Comparison of ENCODE assay signal across 9 cellular contexts in genomic region chr3:188266581-188267274, GRCh38.
DNase-seq lines count a peak whose midpoint lies in the region; ATAC-seq, FAIRE-seq and TF ChIP-seq lines count a peak whose summit lies in the region.
"Had no signal": no experiment of that assay in that cellular context is flagged by ENCODE, and none has a peak within 500 bp of the region (broad histone marks: within the 10 kb centered on the region; RNA-seq: fewer than 3 reads in every experiment).

No MANE protein-coding gene starts in this region.

- H3K9me3 ChIP-seq in breast epithelium (no peaks in the 10 kb centered on the region), iPS-20b (ENCODE audit: insufficient read depth, low read depth, low read length) (no peaks in the 10 kb centered on the region), small intestine (ENCODE audit: control insufficient read depth, low read depth) (no peaks in the 10 kb centered on the region)

- peaks cover 14 to 16% of the 10 kb centered on the region in 2 donors for H3K36me3 Mint-ChIP-seq in CD14-positive monocyte
- H3K36me3 Mint-ChIP-seq in stimulated activated effector memory CD8-positive, alpha-beta T cell treated with anti-CD3 and anti-CD28 coated beads, Interleukin-12 subunit alpha, Interleukin-12 subunit beta, amount 100 ng/mL, for 72 hours: no peaks in the 10 kb centered on the region

- H3K9ac ChIP-seq in iPS-20b (ENCODE audit: low read depth, low read length): no peak overlapping the region

- no peak overlapping the region for H3K27ac Mint-ChIP-seq in CD14-positive monocyte
- no peak overlapping the region for H3K27ac Mint-ChIP-seq in stimulated activated effector memory CD8-positive, alpha-beta T cell treated with anti-CD3 and anti-CD28 coated beads, Interleukin-12 subunit alpha, Interleukin-12 subunit beta, amount 100 ng/mL, for 72 hours

- peak overlapping the region; percentile 82 for H3K27ac ChIP-seq in breast epithelium
- H3K27ac ChIP-seq in iPS-20b (ENCODE audit: low read length): peak overlapping the region; percentile 38
- H3K27ac ChIP-seq in small intestine (ENCODE audit: low read depth in 1 of 2, low read length in 1 of 2): peak overlapping the region in 1 of 2 donors; percentile 78

- ATAC-seq in stimulated activated effector memory CD8-positive, alpha-beta T cell treated with anti-CD3 and anti-CD28 coated beads, Interleukin-12 subunit alpha, Interleukin-12 subunit beta, amount 100 ng/mL, for 72 hours: no peak

- H3K36me3 ChIP-seq in breast epithelium (no peaks in the 10 kb centered on the region), iPS-20b (ENCODE audit: insufficient read depth, low read depth, low read length) (no peaks in the 10 kb centered on the region), small intestine (ENCODE audit: control insufficient read depth in 2 of 2, insufficient read depth in 2 of 2, low read length in 2 of 2) (no peaks in the 10 kb centered on the region)

- intact Hi-C loops in breast epithelium (cut with DNase I; ENCODE audit: low total_unique reads) (no loop called here), CD14-positive monocyte (cut with micrococcal nuclease) (no loop called here), posterior vena cava (cut with DNase I) (loop anchor here in 1 of 2 donors (5.0 to 10.0 kb wide), 3 partner anchors 34 to 524 kb away; partner anchors contain the start of gene LPP)

- TF ChIP-seq CTCF in breast epithelium (IDR thresholded peaks at IDR 0.05) (no peak), CD14-positive monocyte (IDR thresholded peaks at IDR 0.05) (no peak)

- H3K9me3 Mint-ChIP-seq in CD14-positive monocyte: no peaks in the 10 kb centered on the region
- no peaks in the 10 kb centered on the region for H3K9me3 Mint-ChIP-seq in stimulated activated effector memory CD8-positive, alpha-beta T cell treated with anti-CD3 and anti-CD28 coated beads, Interleukin-12 subunit alpha, Interleukin-12 subunit beta, amount 100 ng/mL, for 72 hours

- H3K4me1 ChIP-seq in breast epithelium (peaks cover 14% of the 10 kb centered on the region in 2 donors), iPS-20b (ENCODE audit: insufficient read depth, low read length) (peaks cover 61% of the 10 kb centered on the region), small intestine (ENCODE audit: control insufficient read depth in 2 of 2, insufficient read depth in 1 of 2, low read depth in 1 of 2, low read length in 1 of 2) (peaks cover 10 to 16% of the 10 kb centered on the region in 2 donors)

- no peaks in the 10 kb centered on the region for H3K27me3 Mint-ChIP-seq in CD14-positive monocyte (ENCODE audit: low read depth in 3 of 3)

- H3K4me1 Mint-ChIP-seq in CD14-positive monocyte: peaks cover 23% of the 10 kb centered on the region
- H3K4me1 Mint-ChIP-seq in stimulated activated effector memory CD8-positive, alpha-beta T cell treated with anti-CD3 and anti-CD28 coated beads, Interleukin-12 subunit alpha, Interleukin-12 subunit beta, amount 100 ng/mL, for 72 hours: peaks cover 8% of the 10 kb centered on the region

- no peak overlapping the region for H3K4me3 Mint-ChIP-seq in CD14-positive monocyte
- H3K4me3 Mint-ChIP-seq in stimulated activated effector memory CD8-positive, alpha-beta T cell treated with anti-CD3 and anti-CD28 coated beads, Interleukin-12 subunit alpha, Interleukin-12 subunit beta, amount 100 ng/mL, for 72 hours: no peak overlapping the region

- 71 to 84% (median 83%) methylated on average over 10 of the region's 10 CpGs for WGBS in small intestine, 3 donors

- H3K4me3 ChIP-seq in breast epithelium: peak overlapping the region; percentile 2 to 49 (median 17)
- no peak overlapping the region for H3K4me3 ChIP-seq in iPS-20b (ENCODE audit: low read length)
- H3K4me3 ChIP-seq in small intestine (ENCODE audit: low read depth in 1 of 2, low read length in 2 of 2): no peak overlapping the region

- no peak for TF ChIP-seq POLR2A in breast epithelium (IDR thresholded peaks at IDR 0.05)

- FAIRE-seq in small intestine (lab: Jason Lieb, UNC): no peak

- H3K27me3 ChIP-seq in breast epithelium (no peaks in the 10 kb centered on the region), iPS-20b (ENCODE audit: insufficient read depth, low read length) (no peaks in the 10 kb centered on the region), small intestine (ENCODE audit: control insufficient read depth in 2 of 2, insufficient read depth in 2 of 2, low read length in 2 of 2) (no peaks in the 10 kb centered on the region)

- peak; percentile 61 for DNase-seq in GM03348 (ENCODE audit: low spot score)
- DNase-seq in breast epithelium (ENCODE audit: low spot score in 2 of 2): peak in 1 of 2 donors; percentile 50
- peak; percentile 25 for DNase-seq in small intestine
- no peak for DNase-seq in CD14-positive monocyte (ENCODE audit: low spot score)
- DNase-seq in posterior vena cava (ENCODE audit: low spot score): no peak
- DNase-seq in stimulated activated effector memory CD8-positive, alpha-beta T cell treated with anti-CD3 and anti-CD28 coated beads, Interleukin-12 subunit alpha, Interleukin-12 subunit beta, amount 100 ng/mL, for 72 hours (ENCODE audit: low spot score in 2 of 2): no peak
- DNase-seq in AML-193 (lab: John Stamatoyannopoulos, UW): no peak
- DNase-seq: islet precursor cell had no signal

Comparison
In these comparisons a context has a peak if more than half of its experiments do, and no peak if none do; other contexts are left out.
1. DNase-seq: peak in GM03348 (single experiment) and small intestine (single experiment); none in CD14-positive monocyte (single experiment), posterior vena cava (single experiment), stimulated activated effector memory CD8-positive, alpha-beta T cell treated with anti-CD3 and anti-CD28 coated beads, Interleukin-12 subunit alpha, Interleukin-12 subunit beta, amount 100 ng/mL, for 72 hours (0 of 2) and AML-193 (0 of 2).
2. H3K4me3 ChIP-seq: peak in breast epithelium (3 of 3); none in iPS-20b (single experiment) and small intestine (0 of 2).